ENCODE assay signal across 1 cellular context in the genomic region with DNA sequence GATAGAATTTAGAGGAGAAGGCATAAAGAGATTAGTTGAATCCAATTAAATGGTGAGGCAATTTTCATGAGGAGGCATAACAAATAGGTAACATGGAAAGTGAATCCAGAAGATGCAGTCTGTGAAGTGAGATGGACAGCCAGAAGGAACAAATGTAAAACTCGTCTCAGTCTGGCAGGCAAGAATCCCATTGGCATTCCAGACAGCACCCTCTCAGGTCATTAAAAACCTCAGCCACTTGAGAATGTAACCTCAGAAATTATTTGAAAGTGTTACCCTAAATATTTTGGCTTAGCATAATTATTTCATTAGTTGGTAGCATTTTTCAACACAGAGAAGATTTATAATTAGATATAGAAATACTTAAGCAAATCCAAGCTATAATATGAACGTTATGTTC.
TF ChIP-seq lines count a peak whose summit lies in the region.

No MANE protein-coding gene starts in this region.

TF ChIP-seq in GM23338, 12 proteins besides CTCF, POLR2A, EP300 and RAD21 (continued from another document):
- TF ChIP-seq, protein P1, sequence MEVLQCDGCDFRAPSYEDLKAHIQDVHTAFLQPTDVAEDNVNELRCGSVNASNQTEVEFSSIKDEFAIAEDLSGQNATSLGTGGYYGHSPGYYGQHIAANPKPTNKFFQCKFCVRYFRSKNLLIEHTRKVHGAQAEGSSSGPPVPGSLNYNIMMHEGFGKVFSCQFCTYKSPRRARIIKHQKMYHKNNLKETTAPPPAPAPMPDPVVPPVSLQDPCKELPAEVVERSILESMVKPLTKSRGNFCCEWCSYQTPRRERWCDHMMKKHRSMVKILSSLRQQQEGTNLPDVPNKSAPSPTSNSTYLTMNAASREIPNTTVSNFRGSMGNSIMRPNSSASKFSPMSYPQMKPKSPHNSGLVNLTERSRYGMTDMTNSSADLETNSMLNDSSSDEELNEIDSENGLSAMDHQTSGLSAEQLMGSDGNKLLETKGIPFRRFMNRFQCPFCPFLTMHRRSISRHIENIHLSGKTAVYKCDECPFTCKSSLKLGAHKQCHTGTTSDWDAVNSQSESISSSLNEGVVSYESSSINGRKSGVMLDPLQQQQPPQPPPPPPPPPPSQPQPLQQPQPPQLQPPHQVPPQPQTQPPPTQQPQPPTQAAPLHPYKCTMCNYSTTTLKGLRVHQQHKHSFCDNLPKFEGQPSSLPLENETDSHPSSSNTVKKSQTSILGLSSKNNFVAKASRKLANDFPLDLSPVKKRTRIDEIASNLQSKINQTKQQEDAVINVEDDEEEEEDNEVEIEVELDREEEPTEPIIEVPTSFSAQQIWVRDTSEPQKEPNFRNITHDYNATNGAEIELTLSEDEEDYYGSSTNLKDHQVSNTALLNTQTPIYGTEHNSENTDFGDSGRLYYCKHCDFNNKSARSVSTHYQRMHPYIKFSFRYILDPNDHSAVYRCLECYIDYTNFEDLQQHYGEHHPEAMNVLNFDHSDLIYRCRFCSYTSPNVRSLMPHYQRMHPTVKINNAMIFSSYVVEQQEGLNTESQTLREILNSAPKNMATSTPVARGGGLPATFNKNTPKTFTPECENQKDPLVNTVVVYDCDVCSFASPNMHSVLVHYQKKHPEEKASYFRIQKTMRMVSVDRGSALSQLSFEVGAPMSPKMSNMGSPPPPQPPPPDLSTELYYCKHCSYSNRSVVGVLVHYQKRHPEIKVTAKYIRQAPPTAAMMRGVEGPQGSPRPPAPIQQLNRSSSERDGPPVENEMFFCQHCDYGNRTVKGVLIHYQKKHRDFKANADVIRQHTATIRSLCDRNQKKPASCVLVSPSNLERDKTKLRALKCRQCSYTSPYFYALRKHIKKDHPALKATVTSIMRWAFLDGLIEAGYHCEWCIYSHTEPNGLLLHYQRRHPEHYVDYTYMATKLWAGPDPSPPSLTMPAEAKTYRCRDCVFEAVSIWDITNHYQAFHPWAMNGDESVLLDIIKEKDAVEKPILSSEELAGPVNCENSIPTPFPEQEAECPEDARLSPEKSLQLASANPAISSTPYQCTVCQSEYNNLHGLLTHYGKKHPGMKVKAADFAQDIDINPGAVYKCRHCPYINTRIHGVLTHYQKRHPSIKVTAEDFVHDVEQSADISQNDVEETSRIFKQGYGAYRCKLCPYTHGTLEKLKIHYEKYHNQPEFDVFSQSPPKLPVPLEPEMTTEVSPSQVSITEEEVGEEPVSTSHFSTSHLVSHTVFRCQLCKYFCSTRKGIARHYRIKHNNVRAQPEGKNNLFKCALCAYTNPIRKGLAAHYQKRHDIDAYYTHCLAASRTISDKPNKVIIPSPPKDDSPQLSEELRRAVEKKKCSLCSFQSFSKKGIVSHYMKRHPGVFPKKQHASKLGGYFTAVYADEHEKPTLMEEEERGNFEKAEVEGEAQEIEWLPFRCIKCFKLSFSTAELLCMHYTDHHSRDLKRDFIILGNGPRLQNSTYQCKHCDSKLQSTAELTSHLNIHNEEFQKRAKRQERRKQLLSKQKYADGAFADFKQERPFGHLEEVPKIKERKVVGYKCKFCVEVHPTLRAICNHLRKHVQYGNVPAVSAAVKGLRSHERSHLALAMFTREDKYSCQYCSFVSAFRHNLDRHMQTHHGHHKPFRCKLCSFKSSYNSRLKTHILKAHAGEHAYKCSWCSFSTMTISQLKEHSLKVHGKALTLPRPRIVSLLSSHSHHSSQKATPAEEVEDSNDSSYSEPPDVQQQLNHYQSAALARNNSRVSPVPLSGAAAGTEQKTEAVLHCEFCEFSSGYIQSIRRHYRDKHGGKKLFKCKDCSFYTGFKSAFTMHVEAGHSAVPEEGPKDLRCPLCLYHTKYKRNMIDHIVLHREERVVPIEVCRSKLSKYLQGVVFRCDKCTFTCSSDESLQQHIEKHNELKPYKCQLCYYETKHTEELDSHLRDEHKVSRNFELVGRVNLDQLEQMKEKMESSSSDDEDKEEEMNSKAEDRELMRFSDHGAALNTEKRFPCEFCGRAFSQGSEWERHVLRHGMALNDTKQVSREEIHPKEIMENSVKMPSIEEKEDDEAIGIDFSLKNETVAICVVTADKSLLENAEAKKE (CRISPR knock-in tag; IDR thresholded peaks at IDR 0.05), result no peak
- TF ChIP-seq NANOG (IDR thresholded peaks at IDR 0.05; ENCODE audit: borderline replicate concordance) (no peak), ZNF331 (CRISPR knock-in tag; IDR thresholded peaks at IDR 0.05; ENCODE audit: low read depth) (no peak), STAT1 (IDR thresholded peaks at IDR 0.05; ENCODE audit: unreplicated experiment) (no peak)
- TF ChIP-seq, protein P2, sequence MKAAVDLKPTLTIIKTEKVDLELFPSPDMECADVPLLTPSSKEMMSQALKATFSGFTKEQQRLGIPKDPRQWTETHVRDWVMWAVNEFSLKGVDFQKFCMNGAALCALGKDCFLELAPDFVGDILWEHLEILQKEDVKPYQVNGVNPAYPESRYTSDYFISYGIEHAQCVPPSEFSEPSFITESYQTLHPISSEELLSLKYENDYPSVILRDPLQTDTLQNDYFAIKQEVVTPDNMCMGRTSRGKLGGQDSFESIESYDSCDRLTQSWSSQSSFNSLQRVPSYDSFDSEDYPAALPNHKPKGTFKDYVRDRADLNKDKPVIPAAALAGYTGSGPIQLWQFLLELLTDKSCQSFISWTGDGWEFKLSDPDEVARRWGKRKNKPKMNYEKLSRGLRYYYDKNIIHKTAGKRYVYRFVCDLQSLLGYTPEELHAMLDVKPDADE (IDR thresholded peaks at IDR 0.05), result no peak
